ENCODE assay signal across 8 cellular contexts in the genomic region with DNA sequence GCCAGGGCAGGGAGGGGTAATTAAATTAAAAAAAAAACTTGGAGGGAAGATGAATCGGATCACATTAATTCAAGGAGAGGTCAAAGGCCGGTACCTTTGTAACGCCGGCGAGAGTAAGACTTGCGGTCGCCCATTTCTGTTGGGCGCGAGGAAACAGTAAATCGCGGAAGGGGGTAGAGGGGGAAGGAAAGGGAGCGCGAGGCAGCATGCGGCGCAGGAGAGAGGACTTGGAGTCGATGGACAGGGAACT.
DNase-seq lines count a peak whose midpoint lies in the region; TF ChIP-seq lines count a peak whose summit lies in the region.

No MANE protein-coding gene starts in this region.

- peaks cover 15% of the 10 kb centered on the region for H4K20me1 ChIP-seq in SU-DHL-6 (ENCODE audit: low read depth, low read length)

- DNase-seq in GM12865 (ENCODE audit: low read depth) (no peak), fibroblast of pulmonary artery (ENCODE audit: low read depth) (no peak), retinal pigment epithelial cell (ENCODE audit: low read depth) (no peak), amniotic stem cell (lab: John Stamatoyannopoulos, UW) (no peak), AML-193 (lab: John Stamatoyannopoulos, UW) (no peak), COLO829 (ENCODE audit: low spot score) (no peak), NOMO-1 treated with dmso at 0.1 percent for 144 hours (lab: John Stamatoyannopoulos, UW; ENCODE audit: unreplicated experiment) (no peak)

- peak overlapping the region; percentile 66 for H3K4me3 ChIP-seq in GM12865 (ENCODE audit: low read depth, low read length)
- peak overlapping the region; percentile 55 for H3K4me3 ChIP-seq in SU-DHL-6 (ENCODE audit: insufficient read depth, low read length, poor library complexity, severe bottlenecking)
- H3K4me3 ChIP-seq in fibroblast of pulmonary artery (replicated peaks; ENCODE audit: low read depth, low read length), result peak overlapping the region; percentile 81
- peak overlapping the region; percentile 60 for H3K4me3 ChIP-seq in retinal pigment epithelial cell (ENCODE audit: low read length)

- H3K9ac ChIP-seq in SU-DHL-6 (ENCODE audit: low read length), result peak overlapping the region; percentile 74

- peak overlapping the region; percentile 78 for H3K4me2 ChIP-seq in SU-DHL-6 (ENCODE audit: low read depth, low read length, poor library complexity, severe bottlenecking)

- H3K27me3 ChIP-seq in SU-DHL-6 (ENCODE audit: low read length), result no peaks in the 10 kb centered on the region

- H3F3A ChIP-seq in SU-DHL-6 (ENCODE audit: insufficient read depth), result peaks cover 17% of the 10 kb centered on the region; the same call in 1 of the 2 replicates

- H2AFZ ChIP-seq in SU-DHL-6 (ENCODE audit: low read depth, low read length, severe bottlenecking), result peak overlapping the region; percentile 96

- no peak overlapping the region for H3K27ac ChIP-seq in SU-DHL-6 (ENCODE audit: low read depth, low read length)

- no peaks in the 10 kb centered on the region for H3K9me2 ChIP-seq in SU-DHL-6 (replicated peaks; ENCODE audit: insufficient read depth, low read length)

- H3K79me2 ChIP-seq in SU-DHL-6 (ENCODE audit: insufficient read depth, low read length), result peaks cover 15% of the 10 kb centered on the region; the same call in 1 of the 2 replicates

- TF ChIP-seq CTCF in GM12865 (IDR thresholded peaks at IDR 0.05; ENCODE audit: insufficient read depth, low read depth, low read length, missing control alignments) (no peak), SU-DHL-6 (IDR thresholded peaks at IDR 0.05; ENCODE audit: insufficient read depth, low read length, poor library complexity, severe bottlenecking) (no peak), fibroblast of pulmonary artery (IDR thresholded peaks at IDR 0.05; ENCODE audit: low read length, missing control alignments) (no peak), retinal pigment epithelial cell (conservative IDR thresholded peaks at IDR 0.05; ENCODE audit: low read depth, low read length) (no peak)

- no peaks in the 10 kb centered on the region for H3K36me3 ChIP-seq in SU-DHL-6 (ENCODE audit: low read length)

- H3K9me3 ChIP-seq in SU-DHL-6 (ENCODE audit: insufficient read depth, low read length), result no peaks in the 10 kb centered on the region
